In the genomic region with DNA sequence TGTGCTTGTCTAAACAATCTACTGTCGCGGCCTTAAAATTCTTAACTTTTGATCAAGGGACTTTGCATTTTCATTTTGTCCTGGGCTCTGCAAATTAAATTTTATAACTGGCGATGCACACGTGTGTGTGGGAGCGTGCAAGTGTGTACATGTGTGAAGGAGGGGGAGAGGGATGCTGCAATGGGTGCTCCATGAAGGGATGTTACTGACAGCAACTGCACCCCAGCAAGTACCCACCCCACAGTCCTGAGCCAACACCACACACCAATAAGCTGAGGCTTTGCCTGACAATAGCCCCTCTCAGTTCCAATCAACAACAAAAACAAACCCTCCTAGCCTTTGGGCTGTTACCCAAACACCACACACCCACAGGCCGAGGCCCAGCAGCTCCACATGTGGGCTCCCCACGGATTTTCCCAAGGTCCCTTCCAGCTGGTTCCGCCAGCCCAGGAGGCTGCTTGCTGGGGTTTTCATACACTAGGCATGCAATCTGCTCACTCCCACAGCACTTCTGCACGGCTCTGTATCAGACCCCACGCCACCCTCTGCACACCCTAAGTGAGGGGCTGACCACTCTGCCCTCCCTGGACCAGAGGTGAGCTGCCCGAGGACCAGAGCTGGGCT, we compare ENCODE assay signal across 30 cellular contexts.
"Had no signal": no experiment of that assay in that cellular context is flagged by ENCODE, and none has a peak within 500 bp of the region (broad histone marks: within the 10 kb centered on the region; RNA-seq: fewer than 3 reads in every experiment).

No MANE protein-coding gene starts in this region.

- H3K4me3 Mint-ChIP-seq: activated CD4-positive, alpha-beta memory T cell treated with anti-CD3 and anti-CD28 coated beads, Interleukin-2, amount 10 ng/mL, durations not matched to agents 7 days and 5 days; activated CD4-positive, alpha-beta T cell treated with anti-CD3 and anti-CD28 coated beads, Interleukin-2, amount 10 ng/mL, durations not matched to agents 7 days and 5 days; activated naive CD8-positive, alpha-beta T cell; brain; immature natural killer cell; mesothelial cell of epicardium; naive B cell; nephron progenitor cell; T-helper 17 cell had no signal

- H3K27me3 ChIP-seq: cardiac muscle cell, colonic mucosa, dorsolateral prefrontal cortex, right atrium auricular region, tibial artery, upper lobe of right lung had no signal

- H3K9me3 ChIP-seq: colonic mucosa, psoas muscle, right atrium auricular region, suprapubic skin, tibial artery, upper lobe of right lung had no signal

- H3K9me3 Mint-ChIP-seq: activated CD4-positive, alpha-beta memory T cell treated with anti-CD3 and anti-CD28 coated beads, Interleukin-2, amount 10 ng/mL, durations not matched to agents 7 days and 5 days; brain; immature natural killer cell; mesothelial cell of epicardium; nephron progenitor cell had no signal

- H3K9ac ChIP-seq: parathyroid adenoma had no signal

- H3K4me3 ChIP-seq: cardiac muscle cell, colonic mucosa, dorsolateral prefrontal cortex, psoas muscle, right atrium auricular region, suprapubic skin, tibial artery, upper lobe of right lung had no signal

- H2AFZ ChIP-seq: parathyroid adenoma had no signal

- H3K36me3 ChIP-seq: cardiac muscle cell, colonic mucosa, right atrium auricular region, suprapubic skin, tibial artery, upper lobe of right lung had no signal

- H3K79me2 ChIP-seq: parathyroid adenoma had no signal

- H3K4me1 ChIP-seq: colonic mucosa, parathyroid adenoma, psoas muscle, right atrium auricular region, tibial artery, upper lobe of right lung had no signal

- H3K36me3 Mint-ChIP-seq: brain, mesothelial cell of epicardium, naive B cell had no signal

- ATAC-seq: psoas muscle, T-helper 17 cell, upper lobe of right lung had no signal

- H3K4me1 Mint-ChIP-seq: activated CD4-positive, alpha-beta memory T cell treated with anti-CD3 and anti-CD28 coated beads, Interleukin-2, amount 10 ng/mL, durations not matched to agents 7 days and 5 days; activated CD4-positive, alpha-beta T cell treated with anti-CD3 and anti-CD28 coated beads, Interleukin-2, amount 10 ng/mL, durations not matched to agents 7 days and 5 days; brain; immature natural killer cell; mesothelial cell of epicardium; naive B cell had no signal

- DNase-seq: activated CD4-positive, alpha-beta memory T cell treated with anti-CD3 and anti-CD28 coated beads, Interleukin-2, amount 10 ng/mL, durations not matched to agents 7 days and 5 days; activated CD4-positive, alpha-beta T cell treated with anti-CD3 and anti-CD28 coated beads for 1 hour; activated CD4-positive, alpha-beta T cell treated with anti-CD3 and anti-CD28 coated beads, Interleukin-2, amount 10 ng/mL, durations not matched to agents 7 days and 5 days; activated naive CD4-positive, alpha-beta T cell treated with Interleukin-2 at 50 U/mL for 16 hours; activated T-cell treated with anti-CD3 and anti-CD28 coated beads, Interleukin-2, amount 50 U/mL, for 48 hours; aorta; cerebellar nuclear complex; colonic mucosa; dorsolateral prefrontal cortex; effector memory CD4-positive, alpha-beta T cell; erythroblast; hippocampal formation; immature natural killer cell; naive B cell; nephron progenitor cell; nucleus accumbens; psoas muscle; stimulated activated naive CD4-positive, alpha-beta T cell; T-helper 17 cell; T1000; upper lobe of right lung had no signal

- H3K27ac ChIP-seq: cardiac muscle cell, colonic mucosa, dorsolateral prefrontal cortex, parathyroid adenoma, psoas muscle, right atrium auricular region, suprapubic skin, tibial artery, upper lobe of right lung had no signal

- H3K27ac Mint-ChIP-seq: activated CD4-positive, alpha-beta memory T cell treated with anti-CD3 and anti-CD28 coated beads, Interleukin-2, amount 10 ng/mL, durations not matched to agents 7 days and 5 days; activated CD4-positive, alpha-beta T cell treated with anti-CD3 and anti-CD28 coated beads, Interleukin-2, amount 10 ng/mL, durations not matched to agents 7 days and 5 days; activated T-helper 2 cell treated with anti-CD3 and anti-CD28 coated beads, Interferon-gamma antibody, Interleukin-2, Interleukin-4, amounts not matched to agents 10 μg/mL and 5 μg/mL and 100 μg/mL, durations not matched to agents 14 hours and 24 hours and 36 hours; brain; immature natural killer cell; mesothelial cell of epicardium; nephron progenitor cell; T-helper 17 cell had no signal
